21 cellular contexts compared by ENCODE assay signal in genomic region chr6:43936476-43936875, GRCh38.
DNase-seq lines count a peak whose midpoint lies in the region; ATAC-seq and TF ChIP-seq lines count a peak whose summit lies in the region.
"Had no signal": no experiment of that assay in that cellular context is flagged by ENCODE, and none has a peak within 500 bp of the region (broad histone marks: within the 10 kb centered on the region; RNA-seq: fewer than 3 reads in every experiment).

No MANE protein-coding gene starts in this region.

- no peaks in the 10 kb centered on the region for H3K27me3 ChIP-seq in gastrocnemius medialis

- H3K4me1 ChIP-seq in HEK293 (ENCODE audit: control insufficient read depth, insufficient read depth, low read length) (peaks cover 15% of the 10 kb centered on the region), gastrocnemius medialis (peaks cover 0 to 25% of the 10 kb centered on the region in 2 donors)
- H3K4me1 ChIP-seq: A549, foreskin keratinocyte had no signal

- TF ChIP-seq CTCF in HEK293 (tag by site-specific recombination; IDR thresholded peaks at IDR 0.05) (no peak), gastrocnemius medialis (IDR thresholded peaks at IDR 0.05 in 4 of 5, conservative IDR thresholded peaks at IDR 0.05 in 1 of 5) (no peak)

- H3K27ac ChIP-seq in HEK293 (ENCODE audit: extremely low read depth, low read depth, low read length) = no peak overlapping the region
- H3K27ac ChIP-seq in gastrocnemius medialis = peak overlapping the region in 2 of 4 donors; percentile 43 to 55
- H3K27ac ChIP-seq: A549, foreskin keratinocyte had no signal

- in situ Hi-C loops in gastrocnemius medialis (cut with MboI; ENCODE audit: low sequenced_read_pairs in 4 of 4) = no loop called here

- H3K36me3 ChIP-seq in HEK293 (ENCODE audit: control insufficient read depth in 2 of 2, insufficient read depth in 1 of 2, low read length in 2 of 2) = no peaks in the 10 kb centered on the region
- no peaks in the 10 kb centered on the region for H3K36me3 ChIP-seq in gastrocnemius medialis

- intact Hi-C loops in gastrocnemius medialis (cut with DNase I; ENCODE audit: low total_unique reads) = no loop called here

- no peak overlapping the region for H3K4me3 ChIP-seq in HEK293 (ENCODE audit: low read depth, low read length)
- no peak overlapping the region for H3K4me3 ChIP-seq in gastrocnemius medialis
- H3K4me3 ChIP-seq: A549, mucosa of descending colon had no signal

- peak; percentile 36 for DNase-seq in activated CD8-positive, alpha-beta memory T cell treated with anti-CD3 and anti-CD28 coated beads, Interleukin-2, amount 50 U/mL, for 48 hours
- no peak for DNase-seq in activated CD8-positive, alpha-beta memory T cell treated with anti-CD3 and anti-CD28 coated beads, Interleukin-2, amount 50 U/mL, for 4 hours
- DNase-seq in left lobe of liver (ENCODE audit: low spot score) (peak; percentile 37), gastrocnemius medialis (peak in 1 of 2 donors; percentile 62), DMS53 (lab: John Stamatoyannopoulos, UW) (no peak), NCI-H1930 (lab: John Stamatoyannopoulos, UW) (no peak)
- DNase-seq in stimulated activated CD4-positive, alpha-beta T cell treated with anti-CD3 and anti-CD28 coated beads, Interleukin-1b, Interleukin-23, amount 100 ng/mL, for 48 hours = no peak
- DNase-seq: activated CD4-positive, alpha-beta T cell treated with anti-CD3 and anti-CD28 coated beads, Interleukin-2, amount 10 ng/mL, durations not matched to agents 7 days and 5 days; activated gamma-delta T cell treated with Interleukin-2 at 50 U/mL for 16 hours; amniotic stem cell; effector memory CD4-positive, alpha-beta T cell; foreskin keratinocyte; GDM1; mucosa of descending colon; NCI-H1092; NCI-H187 treated with DMSO at 0.1 percent for 48 hours; NCI-H69; T-helper 2 cell had no signal

- POLR2A ChIA-PET in HEK293 (lab: Yijun Ruan, JAX) = interaction anchor here (1.1 kb wide), 1 partner anchor 166 kb away, joined by 3 read pairs; no protein-coding TSS in a partner anchor

- CTCF ChIA-PET in HEK293 (lab: Yijun Ruan, JAX) = interaction anchor here (0.5 to 1.7 kb wide), 8 partner anchors 10 to 268 kb away, joined by 3 to 7 read pairs (median 4); no protein-coding TSS in a partner anchor

- ATAC-seq in left lobe of liver (no peak), gastrocnemius medialis (peak; percentile 46 to 77)
- ATAC-seq: A549; foreskin keratinocyte; mucosa of descending colon; stimulated activated effector memory CD8-positive, alpha-beta T cell treated with anti-CD3 and anti-CD28 coated beads, Interleukin-12 subunit alpha, Interleukin-12 subunit beta, amount 100 ng/mL, for 72 hours had no signal

- no peak for TF ChIP-seq POLR2A in gastrocnemius medialis (IDR thresholded peaks at IDR 0.05)

- H3K9me3 ChIP-seq in HEK293 (ENCODE audit: control insufficient read depth, insufficient read depth, low read depth, low read length) = no peaks in the 10 kb centered on the region
- no peaks in the 10 kb centered on the region for H3K9me3 ChIP-seq in gastrocnemius medialis
- H3K9me3 ChIP-seq: A549, mucosa of descending colon had no signal

TF ChIP-seq in HEK293, 187 proteins besides CTCF, POLR2A, EP300 and RAD21:
- TF ChIP-seq ZNF600 (tag by site-specific recombination; IDR thresholded peaks at IDR 0.05) (no peak), MEIS1 (CRISPR knock-in tag; IDR thresholded peaks at IDR 0.05; ENCODE audit: borderline replicate concordance) (no peak), GLIS2 (tag by site-specific recombination; IDR thresholded peaks at IDR 0.05) (no peak), SCRT2 (tag by site-specific recombination; IDR thresholded peaks at IDR 0.05) (no peak), EGR2 (tag by site-specific recombination; IDR thresholded peaks at IDR 0.05; ENCODE audit: low read depth) (no peak), SP7 (tag by site-specific recombination; IDR thresholded peaks at IDR 0.05) (no peak), ZNF423 (tag by site-specific recombination; IDR thresholded peaks at IDR 0.05) (no peak), HOXA7 (CRISPR knock-in tag; IDR thresholded peaks at IDR 0.05; ENCODE audit: borderline replicate concordance) (no peak), ZFHX2 (tag by site-specific recombination; conservative IDR thresholded peaks at IDR 0.05) (peak; percentile 11; the same call in 1 of the 2 replicates), KLF8 (tag by site-specific recombination; IDR thresholded peaks at IDR 0.05) (no peak), ZNF133 (tag by site-specific recombination; IDR thresholded peaks at IDR 0.05) (no peak), YY2 (tag by site-specific recombination; IDR thresholded peaks at IDR 0.05) (no peak), ZBTB20 (tag by site-specific recombination; IDR thresholded peaks at IDR 0.05) (peak; percentile 39; the same call in 1 of the 2 replicates), ZNF626 (tag by site-specific recombination; IDR thresholded peaks at IDR 0.05) (no peak)

Comparison
In these comparisons a context has a peak if more than half of its experiments do, and no peak if none do; other contexts are left out.
1. DNase-seq: peak in activated CD8-positive, alpha-beta memory T cell treated with anti-CD3 and anti-CD28 coated beads, Interleukin-2, amount 50 U/mL, for 48 hours (single experiment) and left lobe of liver (single experiment); none in activated CD8-positive, alpha-beta memory T cell treated with anti-CD3 and anti-CD28 coated beads, Interleukin-2, amount 50 U/mL, for 4 hours (single experiment), DMS53 (single experiment), NCI-H1930 (0 of 2) and stimulated activated CD4-positive, alpha-beta T cell treated with anti-CD3 and anti-CD28 coated beads, Interleukin-1b, Interleukin-23, amount 100 ng/mL, for 48 hours (single experiment).